In the genomic region with DNA sequence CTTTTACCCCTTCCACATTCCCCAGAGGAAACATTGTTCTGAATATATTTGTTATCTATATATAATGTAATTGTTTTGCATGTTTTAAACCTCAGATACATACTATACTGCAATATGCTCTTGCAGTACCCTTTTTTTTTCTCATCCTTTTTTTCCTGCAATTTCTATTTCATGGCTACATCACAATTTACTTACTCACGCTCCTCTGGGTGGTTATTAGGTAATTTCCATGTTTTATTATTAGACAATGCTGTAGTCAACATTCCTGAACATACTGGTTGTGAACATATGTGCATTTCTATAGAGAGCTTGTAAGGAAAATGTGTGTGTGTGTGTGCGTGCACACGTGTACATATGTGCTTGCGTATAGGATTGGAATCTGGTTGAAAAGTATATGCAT, we compare ENCODE assay signal across 26 cellular contexts. TPM values are rescaled to one million over a fixed set of nuclear protein-coding genes. Genes with fewer than 3 reads are reported as not detected.
A peak's percentile ranks its signal among the peaks of the same experiment; 100 is the strongest.
DNase-seq lines count a peak whose midpoint lies in the region; ATAC-seq, FAIRE-seq and TF ChIP-seq lines count a peak whose summit lies in the region.
"Had no signal": no experiment of that assay in that cellular context is flagged by ENCODE, and none has a peak within 500 bp of the region (broad histone marks: within the 10 kb centered on the region; RNA-seq: fewer than 3 reads in every experiment).

No MANE protein-coding gene starts in this region.

- no TSS peak for BruUV-seq in GM12878 (replicated peaks; lab: Mats Ljungman, UMichigan)

- H3K27ac Mint-ChIP-seq in nephron, result peak overlapping the region in 2 of 3 experiments; percentile 7 to 16
- H3K27ac Mint-ChIP-seq: H9, HFFc6 had no signal

- DNase-seq in GM23248 (peak; percentile 46), GM12878 (ENCODE audit: low read depth, low spot score) (no peak), fibroblast of the aortic adventitia (ENCODE audit: low read depth) (peak; percentile 37), Right ventricle myocardium superior (no peak), putamen (ENCODE audit: low spot score) (no peak), gastrocnemius medialis (no peak)
- DNase-seq: Caco-2; CD4-positive, alpha-beta memory T cell; DMS 273 treated with DMSO at 0.1 percent for 48 hours; DND-41; H9; HFFc6; MM.1S; NCI-H1048; NCI-H1417 treated with DMSO at 0.1 percent for 48 hours; NCI-H187; NCI-H446 treated with DMSO at 0.1 percent for 48 hours; NCI-H526 treated with DMSO at 0.1 percent for 48 hours; PC-3; SHP77 had no signal

- intact Hi-C loops in GM12878 (cut with micrococcal nuclease; ENCODE audit: unreplicated experiment), result no loop called here
- intact Hi-C loops in Right ventricle myocardium superior (cut with DNase I), result no loop called here
- intact Hi-C loops in gastrocnemius medialis (cut with DNase I; ENCODE audit: low total_unique reads), result no loop called here

- H3K4me3 ChIP-seq in GM23248 (no peak overlapping the region), GM12878 (no peak overlapping the region), fibroblast of the aortic adventitia (ENCODE audit: low read depth, low read length) (no peak overlapping the region), gastrocnemius medialis (no peak overlapping the region)
- H3K4me3 ChIP-seq: BLaER1, K562, SK-N-MC had no signal

- H3K79me2 ChIP-seq in GM23248 (ENCODE audit: insufficient read depth) (peaks cover 54% of the 10 kb centered on the region), GM12878 (ENCODE audit: control insufficient read depth, insufficient read depth, low read length) (peaks cover 69% of the 10 kb centered on the region)

- CTCF ChIA-PET in GM12878 (lab: Yijun Ruan, JAX), result interaction anchor here (1.0 to 1.4 kb wide), 2 partner anchors 9 to 102 kb away, joined by 3 read pairs; no protein-coding TSS in a partner anchor

- TF ChIP-seq RAD21 in GM12878 (IDR thresholded peaks at IDR 0.05; ENCODE audit: insufficient read depth, low read depth, low read length), result no peak

- no peak overlapping the region for H3K9ac ChIP-seq in GM23248
- no peak overlapping the region for H3K9ac ChIP-seq in GM12878 (ENCODE audit: control insufficient read depth, insufficient read depth, low read length)
- H3K9ac ChIP-seq: BLaER1 had no signal

- H3K27me3 Mint-ChIP-seq in nephron (ENCODE audit: low read depth), result no peaks in the 10 kb centered on the region
- H3K27me3 Mint-ChIP-seq: CD4-positive, alpha-beta memory T cell had no signal

- TF ChIP-seq POLR2A in GM12878 (IDR thresholded peaks at IDR 0.05; ENCODE audit: low read depth, low read length) (no peak), gastrocnemius medialis (IDR thresholded peaks at IDR 0.05) (no peak)

- RAD21 ChIA-PET in GM12878 (lab: Charles Lee; ENCODE audit: unreplicated experiment), result interaction anchor here (1.0 kb wide), 1 partner anchor 278 kb away, joined by 3 read pairs; no protein-coding TSS in a partner anchor

- H3K4me1 Mint-ChIP-seq in nephron, result peaks cover 54% of the 10 kb centered on the region

- no peak overlapping the region for H3K4me3 Mint-ChIP-seq in nephron
- H3K4me3 Mint-ChIP-seq: H9 had no signal

- no peaks in the 10 kb centered on the region for H4K20me1 ChIP-seq in GM23248 (ENCODE audit: insufficient read depth)
- H4K20me1 ChIP-seq in GM12878 (ENCODE audit: control insufficient read depth, insufficient read depth), result no peaks in the 10 kb centered on the region

- 0 out of 2 replicates have a peak, but pooled peaks cover 4% of the 10 kb centered on the region for H3F3A ChIP-seq in GM23248 (ENCODE audit: insufficient read depth)

- H3K9me3 ChIP-seq in GM23248 (ENCODE audit: low read depth) (no peaks in the 10 kb centered on the region), GM12878 (replicated peaks; ENCODE audit: control insufficient read depth, insufficient read depth, low read length) (no peaks in the 10 kb centered on the region), gastrocnemius medialis (no peaks in the 10 kb centered on the region)
- H3K9me3 ChIP-seq: BLaER1, Caco-2 had no signal

- POLR2A ChIA-PET in GM12878 (lab: Charles Lee), result interaction anchor here (0.7 kb wide), 1 partner anchor 363 kb away, joined by 3 read pairs; no protein-coding TSS in a partner anchor

- WGBS in GM23248 (ENCODE audit: low coverage in 1 of 2, low lambda C conversion rate in 2 of 2, missing lambda C conversion rate in 2 of 2), 2 experiments, result 69% methylated on average over 4 of the region's 4 CpGs
- WGBS in GM12878 (ENCODE audit: insufficient coverage, insufficient replicate concordance, low lambda C conversion rate, missing lambda C conversion rate), result 95% methylated on average over 4 of the region's 4 CpGs

- no peaks in the 10 kb centered on the region for H3K36me3 Mint-ChIP-seq in nephron (ENCODE audit: low read depth)
- H3K36me3 Mint-ChIP-seq: CD4-positive, alpha-beta memory T cell had no signal

- no peak for TF ChIP-seq CTCF in GM12878 (IDR thresholded peaks at IDR 0.05 in 2 of 3, conservative IDR thresholded peaks at IDR 0.05 in 1 of 3; ENCODE audit: control insufficient read depth in 2 of 3, extremely low read depth in 1 of 3, insufficient read depth in 1 of 3, low read depth in 3 of 3, low read length in 3 of 3)
- TF ChIP-seq CTCF in fibroblast of the aortic adventitia (IDR thresholded peaks at IDR 0.05; ENCODE audit: insufficient read depth, low read length), result no peak
- no peak for TF ChIP-seq CTCF in nephron (IDR thresholded peaks at IDR 0.05; ENCODE audit: unreplicated experiment in 3 of 3)
- TF ChIP-seq CTCF in gastrocnemius medialis (IDR thresholded peaks at IDR 0.05 in 4 of 5, conservative IDR thresholded peaks at IDR 0.05 in 1 of 5), result no peak

- SMC1A ChIA-PET in GM12878 (lab: Charles Lee; ENCODE audit: uncharacterized antibody, unreplicated experiment), result interaction anchor here (0.9 to 2.1 kb wide), 5 partner anchors 8 to 139 kb away, joined by 3 to 8 read pairs (median 5); no protein-coding TSS in a partner anchor

- H3K4me1 ChIP-seq in GM23248 (ENCODE audit: insufficient read depth), result peaks cover 16% of the 10 kb centered on the region
- H3K4me1 ChIP-seq in GM12878 (ENCODE audit: control insufficient read depth, insufficient read depth, low read length), result peaks cover 32% of the 10 kb centered on the region
- H3K4me1 ChIP-seq in gastrocnemius medialis, result peaks cover 51 to 57% of the 10 kb centered on the region in 2 donors
- H3K4me1 ChIP-seq: BLaER1, Caco-2 had no signal

- no peak overlapping the region for H3K27ac ChIP-seq in GM23248
- no peak overlapping the region; the same call in 1 of the 2 replicates for H3K27ac ChIP-seq in GM12878 (ENCODE audit: control insufficient read depth, insufficient read depth)
- H3K27ac ChIP-seq in gastrocnemius medialis, result no peak overlapping the region
- H3K27ac ChIP-seq: BLaER1, HL-60, SK-N-MC had no signal

- H3K27me3 ChIP-seq in GM23248 (replicated peaks; ENCODE audit: insufficient read depth) (no peaks in the 10 kb centered on the region), GM12878 (replicated peaks in 1 of 2; ENCODE audit: control insufficient read depth in 2 of 2, insufficient read depth in 2 of 2, low read length in 1 of 2) (no peaks in the 10 kb centered on the region), gastrocnemius medialis (no peaks in the 10 kb centered on the region)
- H3K27me3 ChIP-seq: BLaER1 had no signal

- no peaks in the 10 kb centered on the region for H3K9me3 Mint-ChIP-seq in nephron
- H3K9me3 Mint-ChIP-seq: CD4-positive, alpha-beta memory T cell; H9; HFFc6 had no signal

- no peak for FAIRE-seq in GM12878 (lab: Jason Lieb, UNC)
- FAIRE-seq: HepG2, K562 had no signal

- no peak for TF ChIP-seq EP300 in GM12878 (IDR thresholded peaks at IDR 0.05; ENCODE audit: borderline replicate concordance in 1 of 2, control insufficient read depth in 1 of 2, low read depth in 2 of 2, low read length in 2 of 2)

- no peak overlapping the region for H2AFZ ChIP-seq in GM23248
- no peak overlapping the region for H2AFZ ChIP-seq in GM12878 (ENCODE audit: control insufficient read depth, low read depth, low read length)

- H3K36me3 ChIP-seq in GM23248 (ENCODE audit: low read depth), result no peaks in the 10 kb centered on the region
- no peaks in the 10 kb centered on the region for H3K36me3 ChIP-seq in GM12878 (ENCODE audit: control insufficient read depth in 2 of 2, insufficient read depth in 2 of 2, low read length in 1 of 2)
- no peaks in the 10 kb centered on the region for H3K36me3 ChIP-seq in gastrocnemius medialis
- H3K36me3 ChIP-seq: BLaER1 had no signal

- ATAC-seq in GM12878 (no peak), Right ventricle myocardium superior (ENCODE audit: poor library complexity) (no peak), gastrocnemius medialis (no peak)
- ATAC-seq: HepG2, K562, PC-3 had no signal

- in situ Hi-C loops in GM23248 (cut with MboI), result no loop called here
- in situ Hi-C loops in GM12878 (cut with MboI), result no loop called here
- in situ Hi-C loops in gastrocnemius medialis (cut with MboI; ENCODE audit: low sequenced_read_pairs in 4 of 4), result no loop called here

- H3K4me2 ChIP-seq in GM23248 (ENCODE audit: unreplicated experiment) (no peak overlapping the region), GM12878 (ENCODE audit: control insufficient read depth, insufficient read depth) (peak overlapping the region; percentile 56)
- H3K4me2 ChIP-seq: BLaER1 had no signal

- H3K9me2 ChIP-seq in GM23248 (ENCODE audit: insufficient read depth), result peaks cover under 1% of the 10 kb centered on the region; the same call in 1 of the 2 replicates

TF ChIP-seq in GM12878, 131 proteins besides CTCF, POLR2A, EP300 and RAD21 (continues in another document):
- no peak for TF ChIP-seq SIN3A (IDR thresholded peaks at IDR 0.05; ENCODE audit: low read depth, low read length)

RNA-seq across cellular contexts. Expression of gene NCOA1, which starts 22.2 kb away (rescaled TPM):
- 8.0 and 14.5 TPM in 2 replicates for total RNA-seq in GM23248 (2014; rRNA removed; shearing (Covaris generic))
- polyA plus RNA-seq in GM23248 (2016; fragmentation: Nextera tagmentation; extraction: Ambion mirVana) (2.5 and 2.6 TPM in 2 replicates), GM12878 (2011; rRNA removed) (32.0 and 35.6 TPM in 2 replicates), GM12878 (2014; fragmentation: Illumina TruSeq; extraction: Trizol) (8.7 and 9.4 TPM in 2 replicates), GM12878 (2014; fragmentation: Nextera tagmentation; extraction: Ambion mirVana) (1 to 10 TPM; 1.9 to 3.3 TPM), GM12878 (2014; rRNA removed) (4.8 and 5.1 TPM in 2 replicates), GM12878 (2016; fragmentation: Nextera tagmentation; extraction: Ambion mirVana) (1 to 10 TPM; 1.8 to 2.4 TPM)
- 60.6 and 70.3 TPM in 2 replicates for total RNA-seq in GM12878 (2013; cell fraction: nucleolus; rRNA removed)
- total RNA-seq in GM12878 (2014; rRNA removed) (7.1 and 8.0 TPM in 2 replicates), GM12878 (2014; rRNA removed; fragmentation: Illumina TruSeq; extraction: Trizol) (7.9 and 8.3 TPM in 2 replicates), GM12878 (2021) (6.3 and 7.3 TPM in 2 replicates), fibroblast of the aortic adventitia (ENCODE audit: low replicate concordance) (10.4 and 24.0 TPM in 2 replicates), Right ventricle myocardium superior (32.2 TPM), gastrocnemius medialis (10 to 100 TPM; 33.9 to 91.2 (median 60.1) TPM)
- polyA plus RNA-seq in GM12878 (2011; ENCODE audit: low read depth), result 7.8 TPM
- 23.4 and 24.4 TPM in 2 replicates for polyA plus RNA-seq in GM12878 (2011; cell fraction: cytosol; rRNA removed)
- polyA plus RNA-seq in GM12878 (2011; cell fraction: nucleus; rRNA removed), result 24.2 and 27.9 TPM in 2 replicates
- 9.6 and 10.4 TPM in 2 replicates for polyA plus RNA-seq in GM12878 (2012)
- polyA minus RNA-seq in GM12878 (2011; rRNA and poly(A)+ RNA removed), result 88.3 and 108 TPM in 2 replicates
- 19.0 and 19.9 TPM in 2 replicates for polyA minus RNA-seq in GM12878 (2011; cell fraction: cytosol; rRNA and poly(A)+ RNA removed)
- polyA minus RNA-seq in GM12878 (2011; cell fraction: nucleus; rRNA and poly(A)+ RNA removed), result 60.0 and 123 TPM in 2 replicates

Comparison
In these comparisons a context has a peak if more than half of its experiments do, and no peak if none do; other contexts are left out.
1. DNase-seq: peak in GM23248 (single experiment) and fibroblast of the aortic adventitia (single experiment); none in GM12878 (single experiment), Right ventricle myocardium superior (single experiment), putamen (single experiment) and gastrocnemius medialis (0 of 2).